Comparison of ENCODE assay signal across 14 cellular contexts in genomic region chr14:60655114-60655897, GRCh38. TPM values are rescaled to one million over a fixed set of nuclear protein-coding genes. Genes with fewer than 3 reads are reported as not detected.
DNase-seq lines count a peak whose midpoint lies in the region; ATAC-seq and TF ChIP-seq lines count a peak whose summit lies in the region.
"Had no signal": no experiment of that assay in that cellular context is flagged by ENCODE, and none has a peak within 500 bp of the region (broad histone marks: within the 10 kb centered on the region; RNA-seq: fewer than 3 reads in every experiment).

No MANE protein-coding gene starts in this region.

- peaks cover 87% of the 10 kb centered on the region for H3K27me3 Mint-ChIP-seq in activated CD8-positive, alpha-beta T cell treated with anti-CD3 and anti-CD28 coated beads for 36 hours
- peaks cover 90% of the 10 kb centered on the region for H3K27me3 Mint-ChIP-seq in type B pancreatic cell

- POLR2A ChIA-PET in activated CD8-positive, alpha-beta T cell treated with anti-CD3 and anti-CD28 coated beads for 36 hours (lab: Charles Lee) = interaction anchor here (1.5 to 1.6 kb wide), 2 partner anchors 7 to 9 kb away, joined by 5 read pairs; no protein-coding TSS in a partner anchor

- intact Hi-C loops in activated CD8-positive, alpha-beta T cell treated with anti-CD3 and anti-CD28 coated beads for 36 hours (cut with micrococcal nuclease) = loop anchor here (10.0 kb wide), 1 partner anchor 369 kb away; no protein-coding TSS in a partner anchor

- CTCF ChIA-PET in activated CD8-positive, alpha-beta T cell treated with anti-CD3 and anti-CD28 coated beads for 36 hours (lab: Charles Lee) = interaction anchor here (1.1 to 2.0 kb wide), 3 partner anchors 12 to 30 kb away, joined by 3 to 6 read pairs (median 4); no protein-coding TSS in a partner anchor

- H3K9me3 Mint-ChIP-seq in activated CD8-positive, alpha-beta T cell treated with anti-CD3 and anti-CD28 coated beads for 36 hours = no peaks in the 10 kb centered on the region
- no peaks in the 10 kb centered on the region for H3K9me3 Mint-ChIP-seq in type B pancreatic cell

- H3K36me3 Mint-ChIP-seq in activated CD8-positive, alpha-beta T cell treated with anti-CD3 and anti-CD28 coated beads for 36 hours (ENCODE audit: low read depth) = no peaks in the 10 kb centered on the region
- no peaks in the 10 kb centered on the region for H3K36me3 Mint-ChIP-seq in type B pancreatic cell

- no peak for TF ChIP-seq CTCF in activated CD8-positive, alpha-beta T cell treated with anti-CD3 and anti-CD28 coated beads for 36 hours (IDR thresholded peaks at IDR 0.05)
- no peak for TF ChIP-seq CTCF in type B pancreatic cell (conservative IDR thresholded peaks at IDR 0.05)

- H3K27ac Mint-ChIP-seq in activated CD8-positive, alpha-beta T cell treated with anti-CD3 and anti-CD28 coated beads for 36 hours = no peak overlapping the region
- peak overlapping the region; percentile 64 for H3K27ac Mint-ChIP-seq in type B pancreatic cell

- no peak for ATAC-seq in activated CD8-positive, alpha-beta T cell treated with anti-CD3 and anti-CD28 coated beads for 36 hours
- no peak for ATAC-seq in GM18909 (IDR thresholded peaks at IDR 0.05; ENCODE audit: poor library complexity, unreplicated experiment)
- ATAC-seq: GM12878, mucosa of descending colon, upper lobe of right lung had no signal

- DNase-seq in stimulated activated CD4-positive, alpha-beta T cell treated with anti-CD3 and anti-CD28 coated beads, Interleukin-15, amount 100 ng/mL, for 24 hours = peak; percentile 2
- DNase-seq in stimulated activated CD4-positive, alpha-beta T cell treated with anti-CD3 and anti-CD28 coated beads, Interleukin-12 subunit alpha, Interleukin-12 subunit beta, amount 100 ng/mL, for 4 hours = no peak
- no peak for DNase-seq in activated CD8-positive, alpha-beta T cell treated with anti-CD3 and anti-CD28 coated beads for 36 hours
- DNase-seq in left kidney (ENCODE audit: low read depth, low spot score) = peak; percentile 87
- peak; percentile 74 for DNase-seq in type B pancreatic cell (ENCODE audit: extremely low spot score, unreplicated experiment)
- DNase-seq in NOMO-1 treated with DMSO at 0.1 percent for 48 hours (lab: John Stamatoyannopoulos, UW; ENCODE audit: unreplicated experiment) = no peak
- no peak for DNase-seq in CD1c-positive myeloid dendritic cell (ENCODE audit: extremely low spot score)
- DNase-seq: cerebellar nuclear complex; mucosa of descending colon; Right ventricle myocardium superior; stimulated activated CD4-positive, alpha-beta T cell treated with anti-CD3 and anti-CD28 coated beads, Interleukin-4, amount 100 ng/mL, for 4 hours; upper lobe of right lung had no signal

- H3K4me3 Mint-ChIP-seq in activated CD8-positive, alpha-beta T cell treated with anti-CD3 and anti-CD28 coated beads for 36 hours = peak overlapping the region; percentile 74
- H3K4me3 Mint-ChIP-seq in type B pancreatic cell = peak overlapping the region; percentile 88

- H3K4me1 Mint-ChIP-seq in activated CD8-positive, alpha-beta T cell treated with anti-CD3 and anti-CD28 coated beads for 36 hours (ENCODE audit: low read depth) = peaks cover 54% of the 10 kb centered on the region
- H3K4me1 Mint-ChIP-seq in type B pancreatic cell (ENCODE audit: unreplicated experiment) = peaks cover 67% of the 10 kb centered on the region

RNA-seq across cellular contexts. Expression of gene SIX1, which starts 6.0 kb away (rescaled TPM):
- not detected for total RNA-seq in activated CD8-positive, alpha-beta T cell treated with anti-CD3 and anti-CD28 coated beads for 36 hours
- total RNA-seq in type B pancreatic cell (ENCODE audit: low replicate concordance) = 1.00 and 32.6 TPM in 2 replicates
- total RNA-seq: Right ventricle myocardium superior had no signal

Comparison
In these comparisons a context has a peak if more than half of its experiments do, and no peak if none do; other contexts are left out.
1. DNase-seq: peak in stimulated activated CD4-positive, alpha-beta T cell treated with anti-CD3 and anti-CD28 coated beads, Interleukin-15, amount 100 ng/mL, for 24 hours (single experiment), left kidney (single experiment) and type B pancreatic cell (single experiment); none in stimulated activated CD4-positive, alpha-beta T cell treated with anti-CD3 and anti-CD28 coated beads, Interleukin-12 subunit alpha, Interleukin-12 subunit beta, amount 100 ng/mL, for 4 hours (single experiment), activated CD8-positive, alpha-beta T cell treated with anti-CD3 and anti-CD28 coated beads for 36 hours (single experiment), NOMO-1 treated with DMSO at 0.1 percent for 48 hours (single experiment) and CD1c-positive myeloid dendritic cell (single experiment).